17 cellular contexts compared by ENCODE assay signal in the genomic region with DNA sequence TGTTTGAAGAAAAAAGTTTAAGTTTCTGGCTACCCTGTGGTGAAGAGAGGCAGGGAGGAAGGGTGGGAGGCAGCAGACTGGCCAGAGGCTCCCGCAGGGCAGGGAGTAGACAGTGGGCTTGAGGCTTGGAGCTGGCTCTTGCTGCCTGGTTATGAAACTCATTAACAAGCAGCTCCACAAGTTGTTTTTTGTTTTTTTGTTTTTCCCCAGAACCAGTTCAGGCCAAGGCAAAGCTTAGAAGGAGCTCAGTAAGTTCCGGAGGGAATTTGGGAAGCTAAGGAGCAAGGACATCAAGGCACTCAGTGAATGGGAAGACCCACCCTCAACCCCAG. TPM values are rescaled to one million over a fixed set of nuclear protein-coding genes. Genes with fewer than 3 reads are reported as not detected.
DNase-seq lines count a peak whose midpoint lies in the region; ATAC-seq and TF ChIP-seq lines count a peak whose summit lies in the region.
"Had no signal": no experiment of that assay in that cellular context is flagged by ENCODE, and none has a peak within 500 bp of the region (broad histone marks: within the 10 kb centered on the region; RNA-seq: fewer than 3 reads in every experiment).

No MANE protein-coding gene starts in this region.

- no peaks in the 10 kb centered on the region for H3K9me3 Mint-ChIP-seq in nephron
- H3K9me3 Mint-ChIP-seq: activated T-helper 17 cell treated with anti-CD3 and anti-CD28 coated beads, Interleukin-2, amount 50 U/mL, for 72 hours had no signal

- H3K36me3 ChIP-seq in SJCRH30: peaks cover 17% of the 10 kb centered on the region; the same call in 1 of the 2 replicates
- H3K36me3 ChIP-seq in esophagus squamous epithelium: peaks cover 0 to 57% (median 9%) of the 10 kb centered on the region in 3 donors
- H3K36me3 ChIP-seq in testis (ENCODE audit: low read depth, missing control alignments): no peaks in the 10 kb centered on the region
- H3K36me3 ChIP-seq: right lobe of liver had no signal

- no peak for DNase-seq in SJCRH30
- DNase-seq in esophagus squamous epithelium (lab: John Stamatoyannopoulos, UW): no peak
- peak; percentile 17 for DNase-seq in testis
- no peak for DNase-seq in AG20443 (ENCODE audit: low spot score)
- no peak for DNase-seq in HuH-7.5 (ENCODE audit: low spot score)
- DNase-seq in NCI-H1436 (lab: John Stamatoyannopoulos, UW): no peak
- DNase-seq: activated CD4-positive, alpha-beta T cell treated with anti-CD3 and anti-CD28 coated beads, Interleukin-2, amount 50 U/mL, for 48 hours; foreskin melanocyte; IMR-90; NCI-H2171 treated with DMSO at 0.1 percent for 48 hours; SIG-M5; stimulated activated naive CD4-positive, alpha-beta T cell had no signal

- 13 to 47% methylated on average over 2 of the region's 2 CpGs for WGBS in esophagus squamous epithelium, 2 donors
- WGBS in testis, 2 donors: 36 to 44% methylated on average over 2 of the region's 2 CpGs

- H3K4me3 ChIP-seq in SJCRH30: peak overlapping the region; percentile 58
- H3K4me3 ChIP-seq in esophagus squamous epithelium: peak overlapping the region in 3 of 4 donors; percentile 68 to 79 (median 75)
- H3K4me3 ChIP-seq in testis: no peak overlapping the region
- H3K4me3 ChIP-seq: right lobe of liver had no signal

- H3K4me3 Mint-ChIP-seq in nephron: peak overlapping the region; percentile 75 to 89 (median 81)
- H3K4me3 Mint-ChIP-seq: activated T-helper 17 cell treated with anti-CD3 and anti-CD28 coated beads, Interleukin-2, amount 50 U/mL, for 72 hours had no signal

- TF ChIP-seq CTCF in esophagus squamous epithelium (IDR thresholded peaks at IDR 0.05) (no peak), nephron (IDR thresholded peaks at IDR 0.05; ENCODE audit: unreplicated experiment in 3 of 3) (no peak), testis (IDR thresholded peaks at IDR 0.05) (no peak)

- no peak for TF ChIP-seq POLR2A in esophagus squamous epithelium (IDR thresholded peaks at IDR 0.05)
- no peak for TF ChIP-seq POLR2A in testis (IDR thresholded peaks at IDR 0.05)

- H3K27ac ChIP-seq in SJCRH30: peak overlapping the region; percentile 91
- peak overlapping the region; percentile 7 to 93 (median 86) for H3K27ac ChIP-seq in esophagus squamous epithelium
- peak overlapping the region; percentile 7 to 50 for H3K27ac ChIP-seq in testis
- H3K27ac ChIP-seq: right lobe of liver had no signal

- H3K4me1 ChIP-seq in SJCRH30 (peaks cover 8% of the 10 kb centered on the region), esophagus squamous epithelium (peaks cover 29 to 76% (median 50%) of the 10 kb centered on the region in 3 donors), testis (peaks cover 41% of the 10 kb centered on the region)

- no peak for ATAC-seq in HG03354 (IDR thresholded peaks at IDR 0.05; ENCODE audit: poor library complexity, severe bottlenecking, unreplicated experiment)
- ATAC-seq: activated T-helper 17 cell treated with anti-CD3 and anti-CD28 coated beads, Interleukin-2, amount 50 U/mL, for 72 hours had no signal

- intact Hi-C loops in esophagus squamous epithelium (cut with DNase I): no loop called here
- intact Hi-C loops in testis (cut with DNase I; ENCODE audit: low total_unique reads): no loop called here

- H3K27ac Mint-ChIP-seq in nephron: peak overlapping the region; percentile 58 to 63 (median 58)
- H3K27ac Mint-ChIP-seq: activated T-helper 17 cell treated with anti-CD3 and anti-CD28 coated beads, Interleukin-2, amount 50 U/mL, for 72 hours; B cell had no signal

- H3K9me3 ChIP-seq in SJCRH30 (replicated peaks) (no peaks in the 10 kb centered on the region), esophagus squamous epithelium (no peaks in the 10 kb centered on the region), testis (no peaks in the 10 kb centered on the region)
- H3K9me3 ChIP-seq: right lobe of liver had no signal

- H3K27me3 ChIP-seq in SJCRH30: peaks cover 2% of the 10 kb centered on the region; the same call in 1 of the 2 replicates
- H3K27me3 ChIP-seq in esophagus squamous epithelium: peaks cover 0 to 58% (median 1%) of the 10 kb centered on the region in 4 donors
- H3K27me3 ChIP-seq in testis: no peaks in the 10 kb centered on the region
- H3K27me3 ChIP-seq: right lobe of liver had no signal

- H3K36me3 Mint-ChIP-seq in nephron (ENCODE audit: low read depth): peaks cover 9% of the 10 kb centered on the region

- H3K27me3 Mint-ChIP-seq in nephron (ENCODE audit: low read depth): peaks cover 60% of the 10 kb centered on the region

- peaks cover 46% of the 10 kb centered on the region for H3K4me1 Mint-ChIP-seq in nephron

RNA-seq across cellular contexts. Expression of a gene that starts 4.0 kb away (rescaled TPM):
- 12.6 and 13.6 TPM in 2 replicates for total RNA-seq in SJCRH30 (2014; rRNA removed; shearing (Covaris generic))
- total RNA-seq in esophagus squamous epithelium (10 to 100 TPM in 3 of 4 donors, 1 to 10 TPM in 1; 8.3 to 37.6 (median 15.1) TPM), testis (1 to 10 TPM; 4.6 to 5.5 TPM)
- 2.8 TPM for polyA plus RNA-seq in testis (ENCODE audit: insufficient read depth, low read depth, low replicate concordance)

RNA-seq across cellular contexts. Expression of a gene that starts 19.7 kb away (rescaled TPM):
- 19.6 and 21.4 TPM in 2 replicates for total RNA-seq in SJCRH30 (2014; rRNA removed; shearing (Covaris generic))
- total RNA-seq in esophagus squamous epithelium: 10 to 100 TPM in 3 of 4 donors, 1 to 10 TPM in 1; 8.4 to 25.6 (median 12.9) TPM
- 10 to 100 TPM; 40.6 to 62.2 TPM for total RNA-seq in testis
- polyA plus RNA-seq in testis (ENCODE audit: insufficient read depth, low read depth, low replicate concordance): 33.8 TPM

Comparison
In these comparisons a context has a peak if more than half of its experiments do, and no peak if none do; other contexts are left out.
1. H3K27ac ChIP-seq: peak in every context shown above with its lines; median percentile 91 in SJCRH30; 86 in esophagus squamous epithelium; 28 in testis.
2. H3K4me3 ChIP-seq: peak in SJCRH30 (single experiment) and esophagus squamous epithelium (3 of 4); none in testis (0 of 2).